10 cellular contexts compared by ENCODE assay signal in the genomic region with DNA sequence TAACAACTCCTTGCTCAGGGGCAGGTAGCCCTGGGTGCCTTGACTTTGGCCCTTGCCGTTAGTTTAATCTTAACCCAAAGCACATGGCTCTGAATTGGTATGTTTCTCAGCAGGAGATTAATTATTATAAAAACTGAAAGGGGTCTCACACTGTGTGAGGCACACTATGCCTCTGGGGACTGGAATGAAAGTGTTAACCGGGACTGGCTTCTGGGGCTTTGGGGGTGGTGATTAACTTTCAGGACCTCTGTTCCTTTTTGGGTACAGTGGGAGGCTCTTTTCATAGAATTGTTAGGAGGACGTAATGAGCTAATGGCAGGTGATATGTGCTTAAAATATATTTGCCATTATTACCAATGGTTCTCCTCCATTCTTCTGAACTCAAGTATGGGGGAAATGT.
"Had no signal": no experiment of that assay in that cellular context is flagged by ENCODE, and none has a peak within 500 bp of the region (broad histone marks: within the 10 kb centered on the region; RNA-seq: fewer than 3 reads in every experiment).

No MANE protein-coding gene starts in this region.

- H3K4me3 Mint-ChIP-seq: activated CD4-positive, alpha-beta T cell treated with anti-CD3 and anti-CD28 coated beads, Interleukin-2, amount 10 ng/mL, durations not matched to agents 7 days and 5 days; activated naive CD4-positive, alpha-beta T cell treated with anti-CD3 and anti-CD28 coated beads for 36 hours; activated T-helper 17 cell treated with anti-CD3 and anti-CD28 coated beads, Interleukin-2, amount 50 U/mL, for 72 hours; central memory CD8-positive, alpha-beta T cell; stimulated activated effector memory CD8-positive, alpha-beta T cell treated with anti-CD3 and anti-CD28 coated beads, Interleukin-12 subunit alpha, Interleukin-12 subunit beta, amount 100 ng/mL, for 72 hours; T-helper 17 cell; WTC11 had no signal

- ATAC-seq: activated T-helper 17 cell treated with anti-CD3 and anti-CD28 coated beads, Interleukin-2, amount 50 U/mL, for 72 hours; stimulated activated effector memory CD8-positive, alpha-beta T cell treated with anti-CD3 and anti-CD28 coated beads, Interleukin-12 subunit alpha, Interleukin-12 subunit beta, amount 100 ng/mL, for 72 hours; T-helper 17 cell had no signal

- H3K9me3 Mint-ChIP-seq: activated CD4-positive, alpha-beta T cell treated with anti-CD3 and anti-CD28 coated beads, Interleukin-2, amount 10 ng/mL, durations not matched to agents 7 days and 5 days; activated naive CD4-positive, alpha-beta T cell treated with anti-CD3 and anti-CD28 coated beads for 36 hours; activated T-helper 17 cell treated with anti-CD3 and anti-CD28 coated beads, Interleukin-2, amount 50 U/mL, for 72 hours; central memory CD8-positive, alpha-beta T cell; stimulated activated effector memory CD8-positive, alpha-beta T cell treated with anti-CD3 and anti-CD28 coated beads, Interleukin-12 subunit alpha, Interleukin-12 subunit beta, amount 100 ng/mL, for 72 hours; WTC11 had no signal

- H3K4me3 ChIP-seq: ovary had no signal

- H3K36me3 Mint-ChIP-seq: stimulated activated effector memory CD8-positive, alpha-beta T cell treated with anti-CD3 and anti-CD28 coated beads, Interleukin-12 subunit alpha, Interleukin-12 subunit beta, amount 100 ng/mL, for 72 hours; WTC11 had no signal

- H3K27ac ChIP-seq: ovary had no signal

- H3K27me3 ChIP-seq: ovary had no signal

- H3K27ac Mint-ChIP-seq: activated CD4-positive, alpha-beta T cell treated with anti-CD3 and anti-CD28 coated beads, Interleukin-2, amount 10 ng/mL, durations not matched to agents 7 days and 5 days; activated naive CD4-positive, alpha-beta T cell treated with anti-CD3 and anti-CD28 coated beads for 36 hours; activated T-helper 17 cell treated with anti-CD3 and anti-CD28 coated beads, Interleukin-2, amount 50 U/mL, for 72 hours; stimulated activated effector memory CD8-positive, alpha-beta T cell treated with anti-CD3 and anti-CD28 coated beads, Interleukin-12 subunit alpha, Interleukin-12 subunit beta, amount 100 ng/mL, for 72 hours; T-helper 17 cell had no signal

- H3K36me3 ChIP-seq: ovary had no signal

- DNase-seq: activated CD4-positive, alpha-beta T cell treated with anti-CD3 and anti-CD28 coated beads, Interleukin-2, amount 10 ng/mL, durations not matched to agents 7 days and 5 days; activated CD8-positive, alpha-beta memory T cell treated with anti-CD3 and anti-CD28 coated beads for 24 hours; activated naive CD4-positive, alpha-beta T cell treated with anti-CD3 and anti-CD28 coated beads for 36 hours; ovary; substantia nigra; T-helper 17 cell had no signal

- H3K9me3 ChIP-seq: ovary had no signal
